In genomic region chr5:149550608-149551226, GRCh38 we compare ENCODE assay signal across 8 cellular contexts. TPM values are rescaled to one million over a fixed set of nuclear protein-coding genes. Genes with fewer than 3 reads are reported as not detected.
A peak's percentile ranks its signal among the peaks of the same experiment; 100 is the strongest.
DNase-seq lines count a peak whose midpoint lies in the region; ATAC-seq, FAIRE-seq and TF ChIP-seq lines count a peak whose summit lies in the region.

No MANE protein-coding gene starts in this region.

- H3K36me3 Mint-ChIP-seq in naive B cell = peaks cover 0 to 12% of the 10 kb centered on the region in 2 donors

- POLR2A ChIA-PET in HEK293 (lab: Yijun Ruan, JAX) = interaction anchor here (0.6 to 4.5 kb wide), 17 partner anchors 7 to 230 kb away, joined by 3 to 33 read pairs (median 5); partner anchors contain the start of genes ARHGEF37, GRPEL2 and PCYOX1L

- H3K4me1 ChIP-seq in HEK293 (ENCODE audit: control insufficient read depth, insufficient read depth, low read length) (peaks cover 11% of the 10 kb centered on the region), endocrine pancreas (ENCODE audit: control insufficient read depth, insufficient read depth, low read length) (peaks cover 17% of the 10 kb centered on the region)

- H3K4me3 Mint-ChIP-seq in naive B cell = peak overlapping the region; percentile 93 to 99 (median 96)

- H3K27ac ChIP-seq in HEK293 (ENCODE audit: extremely low read depth, low read depth, low read length) (peak overlapping the region; percentile 97), SK-N-MC (peak overlapping the region; percentile 88)

- H3K27me3 ChIP-seq in endocrine pancreas (ENCODE audit: control insufficient read depth, insufficient read depth, low read length) = no peaks in the 10 kb centered on the region

- H3K27me3 Mint-ChIP-seq in naive B cell = no peaks in the 10 kb centered on the region

- TF ChIP-seq CTCF in HEK293 (tag by site-specific recombination; IDR thresholded peaks at IDR 0.05) = no peak

- H3K36me3 ChIP-seq in HEK293 (ENCODE audit: control insufficient read depth in 2 of 2, insufficient read depth in 1 of 2, low read length in 2 of 2) (peaks cover 26 to 48% of the 10 kb centered on the region in 2 experiments), SK-N-MC (ENCODE audit: insufficient read depth, low read length) (peaks cover 47% of the 10 kb centered on the region), endocrine pancreas (ENCODE audit: control insufficient read depth, insufficient read depth, low read length) (peaks cover 3% of the 10 kb centered on the region)

- no peaks in the 10 kb centered on the region for H3K9me3 Mint-ChIP-seq in naive B cell

- H3K9me3 ChIP-seq in HEK293 (ENCODE audit: control insufficient read depth, insufficient read depth, low read depth, low read length) = no peaks in the 10 kb centered on the region
- no peaks in the 10 kb centered on the region for H3K9me3 ChIP-seq in SK-N-MC (ENCODE audit: low read depth, low read length)
- no peaks in the 10 kb centered on the region for H3K9me3 ChIP-seq in endocrine pancreas (ENCODE audit: control insufficient read depth, low read length)

- CTCF ChIA-PET in HEK293 (lab: Yijun Ruan, JAX) = interaction anchor here (0.6 to 2.2 kb wide), 17 partner anchors 12 to 169 kb away, joined by 3 to 13 read pairs (median 4); partner anchors contain the start of gene ARHGEF37

- H3K4me3 ChIP-seq in HEK293 (ENCODE audit: low read depth, low read length) (peak overlapping the region; percentile 94), SK-N-MC (peak overlapping the region; percentile 88), endocrine pancreas (ENCODE audit: control insufficient read depth, insufficient read depth, low read length) (peak overlapping the region; percentile 86)

- peak overlapping the region; percentile 98 to 99 (median 99) for H3K27ac Mint-ChIP-seq in naive B cell

- DNase-seq in ELF-1 (ENCODE audit: low read depth, low spot score) (peak; percentile 17), SK-N-MC (ENCODE audit: low read depth, low spot score) (no peak), naive B cell (no peak), HTR-8/SVneo (ENCODE audit: insufficient read length, low spot score) (no peak), HCEC 1CT (no peak), OCI-M2 (lab: John Stamatoyannopoulos, UW; ENCODE audit: unreplicated experiment) (no peak)

- peak overlapping the region; percentile 99 for H3K9ac ChIP-seq in SK-N-MC (ENCODE audit: insufficient read length)
- H3K9ac ChIP-seq in endocrine pancreas (ENCODE audit: control insufficient read depth, insufficient read depth, low read length) = peak overlapping the region; percentile 97

- ATAC-seq in naive B cell (ENCODE audit: low read depth in 2 of 2) = no peak

- FAIRE-seq in HTR-8/SVneo (lab: Jason Lieb, UNC) = no peak

- peaks cover 24 to 53% (median 39%) of the 10 kb centered on the region in 3 donors for H3K4me1 Mint-ChIP-seq in naive B cell

TF ChIP-seq in HEK293, 187 proteins besides CTCF, POLR2A, EP300 and RAD21:
- peak; percentile 39; the same call in 1 of the 2 replicates for TF ChIP-seq ZFP37 (tag by site-specific recombination; IDR thresholded peaks at IDR 0.05)
- peak; percentile 11; the same call in 1 of the 2 replicates for TF ChIP-seq ZSCAN16 (tag by site-specific recombination; IDR thresholded peaks at IDR 0.05)
- TF ChIP-seq, protein P1, sequence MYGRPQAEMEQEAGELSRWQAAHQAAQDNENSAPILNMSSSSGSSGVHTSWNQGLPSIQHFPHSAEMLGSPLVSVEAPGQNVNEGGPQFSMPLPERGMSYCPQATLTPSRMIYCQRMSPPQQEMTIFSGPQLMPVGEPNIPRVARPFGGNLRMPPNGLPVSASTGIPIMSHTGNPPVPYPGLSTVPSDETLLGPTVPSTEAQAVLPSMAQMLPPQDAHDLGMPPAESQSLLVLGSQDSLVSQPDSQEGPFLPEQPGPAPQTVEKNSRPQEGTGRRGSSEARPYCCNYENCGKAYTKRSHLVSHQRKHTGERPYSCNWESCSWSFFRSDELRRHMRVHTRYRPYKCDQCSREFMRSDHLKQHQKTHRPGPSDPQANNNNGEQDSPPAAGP (tag by site-specific recombination; IDR thresholded peaks at IDR 0.05) = no peak
- TF ChIP-seq, protein P2, sequence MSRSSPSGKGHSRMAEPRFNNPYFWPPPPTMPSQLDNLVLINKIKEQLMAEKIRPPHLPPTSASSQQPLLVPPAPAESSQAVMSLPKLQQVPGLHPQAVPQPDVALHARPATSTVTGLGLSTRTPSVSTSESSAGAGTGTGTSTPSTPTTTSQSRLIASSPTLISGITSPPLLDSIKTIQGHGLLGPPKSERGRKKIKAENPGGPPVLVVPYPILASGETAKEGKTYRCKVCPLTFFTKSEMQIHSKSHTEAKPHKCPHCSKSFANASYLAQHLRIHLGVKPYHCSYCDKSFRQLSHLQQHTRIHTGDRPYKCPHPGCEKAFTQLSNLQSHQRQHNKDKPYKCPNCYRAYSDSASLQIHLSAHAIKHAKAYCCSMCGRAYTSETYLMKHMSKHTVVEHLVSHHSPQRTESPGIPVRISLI (tag by site-specific recombination; IDR thresholded peaks at IDR 0.05) = 0 out of 2 replicates have a peak, but pooled peaks have one; percentile 5
- 0 out of 2 replicates have a peak, but pooled peaks have one; percentile 16 for TF ChIP-seq ZNF501 (tag by site-specific recombination; IDR thresholded peaks at IDR 0.05)
- TF ChIP-seq ZBTB20 (tag by site-specific recombination; IDR thresholded peaks at IDR 0.05) = peak; percentile 63
TF ChIP-seq in HEK293: peak in this region for 5.

RNA-seq across cellular contexts. Expression of gene CSNK1A1, which starts 0.5 kb away (rescaled TPM):
- 100 to 1,000 TPM; 100 to 148 (median 129) TPM for polyA plus RNA-seq in naive B cell (ENCODE audit: low read depth in 6 of 6)

RNA-seq across cellular contexts. Expression of gene ARHGEF37, which starts 30.6 kb away (rescaled TPM):
- polyA plus RNA-seq in naive B cell (ENCODE audit: low read depth in 6 of 6) = under 1 TPM in 1 of 6 donors, not detected in 5; 0.95 TPM
